ENCODE assay signal across 10 cellular contexts in the genomic region with DNA sequence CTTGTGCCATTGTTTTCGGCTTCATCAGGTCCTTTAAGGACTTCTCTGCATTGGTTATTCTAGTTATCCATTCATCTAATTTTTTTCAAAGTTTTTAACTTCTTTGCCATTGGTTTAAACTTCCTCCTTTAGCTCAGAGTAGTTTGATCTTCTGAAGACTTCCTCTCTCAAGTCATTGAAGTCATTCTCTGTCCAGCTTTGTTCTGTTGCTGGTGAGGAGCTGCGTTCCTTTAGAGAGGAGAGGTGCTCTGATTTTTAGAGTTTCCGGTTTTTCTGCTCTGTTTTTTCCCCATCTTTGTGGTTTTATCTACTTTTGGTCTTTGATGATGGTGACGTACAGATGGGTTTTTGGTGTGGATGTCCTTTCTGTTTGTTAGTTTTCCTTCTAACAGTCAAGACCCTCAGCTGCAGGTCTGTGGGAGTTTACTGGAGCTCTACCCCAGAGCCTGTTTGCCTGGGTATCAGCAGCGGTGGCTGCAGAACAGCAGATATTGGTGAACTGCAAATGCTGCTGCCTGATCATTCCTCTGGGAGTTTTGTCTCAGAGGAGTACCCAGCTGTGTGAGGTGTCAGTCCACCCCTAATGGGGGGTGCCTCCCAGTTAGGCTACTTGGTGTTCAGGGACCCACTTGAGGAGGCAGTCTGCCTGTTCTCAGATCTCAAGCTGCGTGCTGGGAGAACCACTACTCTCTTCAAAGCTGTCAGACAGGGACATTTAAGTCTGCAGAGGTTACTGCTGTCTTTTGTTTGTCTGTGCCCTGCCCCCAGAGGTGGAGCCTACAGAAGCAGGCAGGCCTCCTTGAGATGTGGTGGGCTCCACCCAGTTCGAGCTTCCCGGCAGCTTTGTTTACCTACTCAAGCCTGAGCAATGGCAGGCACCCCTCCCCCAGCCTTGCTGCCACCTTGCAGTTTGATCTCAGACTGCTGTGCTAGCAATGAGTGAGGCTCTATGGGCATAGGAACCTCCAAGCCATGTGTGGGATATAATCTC. TPM values are rescaled to one million over a fixed set of nuclear protein-coding genes. Genes with fewer than 3 reads are reported as not detected.
"Had no signal": no experiment of that assay in that cellular context is flagged by ENCODE, and none has a peak within 500 bp of the region (broad histone marks: within the 10 kb centered on the region; RNA-seq: fewer than 3 reads in every experiment).

No MANE protein-coding gene starts in this region.

RNA-seq across cellular contexts. Expression of gene SLC22A25, which starts 7.6 kb away (rescaled TPM):
- total RNA-seq: activated B cell treated with CpG ODN at 0.5 μM for 24 hours; activated CD4-positive, alpha-beta memory T cell treated with anti-CD3 and anti-CD28 coated beads for 36 hours; activated naive CD4-positive, alpha-beta T cell treated with anti-CD3 and anti-CD28 coated beads, Interleukin-2, amount 50 U/mL, for 72 hours; bronchial epithelial cell; cerebellum; MCF 10A; OCI-LY7; PC-9; Right ventricle myocardium inferior; SK-MEL-5 had no signal
